17 cellular contexts compared by ENCODE assay signal in genomic region chr6:72776456-72776855, GRCh38.
"Had no signal": no experiment of that assay in that cellular context is flagged by ENCODE, and none has a peak within 500 bp of the region (broad histone marks: within the 10 kb centered on the region; RNA-seq: fewer than 3 reads in every experiment).

No MANE protein-coding gene starts in this region.

- H3K27ac ChIP-seq: heart right ventricle, neural progenitor cell, ovary, tibial artery, upper lobe of left lung, uterus had no signal

- H3K36me3 ChIP-seq: heart right ventricle, neural progenitor cell, ovary, tibial artery, upper lobe of left lung, uterus had no signal

- H3K9me3 ChIP-seq: heart right ventricle, ovary, tibial artery, upper lobe of left lung, uterus had no signal

- DNase-seq: effector memory CD4-positive, alpha-beta T cell; heart right ventricle; hypothalamus; left ventricle myocardium superior; mesenchymal stem cell; midbrain; nucleus accumbens; ovary; right cardiac atrium; small intestine; stimulated activated CD4-positive, alpha-beta T cell treated with anti-CD3 and anti-CD28 coated beads, Interleukin-12 subunit alpha, Interleukin-12 subunit beta, amount 100 ng/mL, for 4 hours; stimulated activated naive CD4-positive, alpha-beta T cell treated with Interleukin-2 at 50 U/mL for 16 hours; tibial artery; upper lobe of left lung; uterus had no signal

- H3K4me1 ChIP-seq: heart right ventricle, neural progenitor cell, tibial artery, upper lobe of left lung, uterus had no signal

- H3K27me3 ChIP-seq: heart right ventricle, neural progenitor cell, ovary, tibial artery, upper lobe of left lung, uterus had no signal

- H3K4me3 ChIP-seq: heart right ventricle, lung, neural progenitor cell, ovary, tibial artery, upper lobe of left lung, uterus had no signal
